ENCODE assay signal across 8 cellular contexts in genomic region chr10:44981172-44982113, GRCh38. TPM values are rescaled to one million over a fixed set of nuclear protein-coding genes. Genes with fewer than 3 reads are reported as not detected.
DNase-seq lines count a peak whose midpoint lies in the region; ATAC-seq and TF ChIP-seq lines count a peak whose summit lies in the region.

No MANE protein-coding gene starts in this region.

- BruUV-seq in A673 (replicated peaks; lab: Mats Ljungman, UMichigan), result no TSS peak

- H3K4me3 Mint-ChIP-seq in endothelial cell (ENCODE audit: unreplicated experiment) (no peak overlapping the region), nephron (no peak overlapping the region)
- no peak overlapping the region for H3K4me3 Mint-ChIP-seq in activated CD4-positive, alpha-beta memory T cell treated with anti-CD3 and anti-CD28 coated beads, Interleukin-2, amount 10 ng/mL, durations not matched to agents 7 days and 5 days

- no peak overlapping the region for H3K27ac ChIP-seq in A673 (ENCODE audit: low read depth, low read length, poor library complexity, severe bottlenecking)

- POLR2A ChIA-PET in activated CD4-positive, alpha-beta memory T cell treated with anti-CD3 and anti-CD28 coated beads, Interleukin-2, amount 10 ng/mL, durations not matched to agents 7 days and 5 days (lab: Charles Lee), result no interaction called here
- POLR2A ChIA-PET in A673 (lab: Charles Lee; ENCODE audit: low non-redundant PET), result no interaction called here

- DNase-seq in AG09309 (ENCODE audit: low read depth), result peak; percentile 66
- peak; percentile 73 for DNase-seq in NCI-H460 (ENCODE audit: extremely low read depth, low read depth)
- DNase-seq in endothelial cell (ENCODE audit: low spot score), result no peak
- DNase-seq in activated CD4-positive, alpha-beta memory T cell treated with anti-CD3 and anti-CD28 coated beads, Interleukin-2, amount 10 ng/mL, durations not matched to agents 7 days and 5 days, result no peak
- DNase-seq in A673 (ENCODE audit: low spot score), result no peak

- H3K36me3 ChIP-seq in A673 (ENCODE audit: insufficient read depth, low read length, poor library complexity, severe bottlenecking), result no peaks in the 10 kb centered on the region

- H3K4me1 Mint-ChIP-seq in endothelial cell (ENCODE audit: unreplicated experiment) (peaks cover 57% of the 10 kb centered on the region), nephron (peaks cover 58% of the 10 kb centered on the region)
- H3K4me1 Mint-ChIP-seq in activated CD4-positive, alpha-beta memory T cell treated with anti-CD3 and anti-CD28 coated beads, Interleukin-2, amount 10 ng/mL, durations not matched to agents 7 days and 5 days, result peaks cover 12% of the 10 kb centered on the region

- H3K27me3 Mint-ChIP-seq in endothelial cell (ENCODE audit: unreplicated experiment), result peaks cover 19% of the 10 kb centered on the region
- no peaks in the 10 kb centered on the region for H3K27me3 Mint-ChIP-seq in nephron (ENCODE audit: low read depth)
- no peaks in the 10 kb centered on the region for H3K27me3 Mint-ChIP-seq in activated CD4-positive, alpha-beta memory T cell treated with anti-CD3 and anti-CD28 coated beads, Interleukin-2, amount 10 ng/mL, durations not matched to agents 7 days and 5 days

- no peaks in the 10 kb centered on the region for H3K27me3 ChIP-seq in A673 (replicated peaks; ENCODE audit: insufficient read depth, low read depth, low read length, poor library complexity)

- H3K9me3 ChIP-seq in A673 (ENCODE audit: low read depth, low read length, poor library complexity, severe bottlenecking), result no peaks in the 10 kb centered on the region

- ATAC-seq in GM21515 (IDR thresholded peaks at IDR 0.05; ENCODE audit: unreplicated experiment) (peak; percentile 61), HG02840 (IDR thresholded peaks at IDR 0.05; ENCODE audit: low FRiP score, unreplicated experiment) (no peak)

- H3K36me3 Mint-ChIP-seq in endothelial cell (ENCODE audit: low read depth, unreplicated experiment), result no peaks in the 10 kb centered on the region
- peaks cover 18% of the 10 kb centered on the region for H3K36me3 Mint-ChIP-seq in nephron (ENCODE audit: low read depth)
- no peaks in the 10 kb centered on the region for H3K36me3 Mint-ChIP-seq in activated CD4-positive, alpha-beta memory T cell treated with anti-CD3 and anti-CD28 coated beads, Interleukin-2, amount 10 ng/mL, durations not matched to agents 7 days and 5 days (ENCODE audit: low read depth)

- CTCF ChIA-PET in activated CD4-positive, alpha-beta memory T cell treated with anti-CD3 and anti-CD28 coated beads, Interleukin-2, amount 10 ng/mL, durations not matched to agents 7 days and 5 days (lab: Charles Lee), result interaction anchor here (1.0 kb wide), 1 partner anchor 13 kb away, joined by 4 read pairs; no protein-coding TSS in a partner anchor
- CTCF ChIA-PET in A673 (lab: Charles Lee), result no interaction called here

- intact Hi-C loops in A673 (cut with micrococcal nuclease; ENCODE audit: unreplicated experiment), result no loop called here

- H3K4me1 ChIP-seq in A673 (ENCODE audit: insufficient read depth, low read length, poor library complexity, severe bottlenecking), result peaks cover 18% of the 10 kb centered on the region

- H3K27ac Mint-ChIP-seq in endothelial cell (ENCODE audit: unreplicated experiment) (peak overlapping the region; percentile 74), nephron (peak overlapping the region; percentile 43 to 71 (median 62))
- no peak overlapping the region for H3K27ac Mint-ChIP-seq in activated CD4-positive, alpha-beta memory T cell treated with anti-CD3 and anti-CD28 coated beads, Interleukin-2, amount 10 ng/mL, durations not matched to agents 7 days and 5 days

- no peak for TF ChIP-seq CTCF in AG09309 (IDR thresholded peaks at IDR 0.05; ENCODE audit: control insufficient read depth, insufficient read depth, low read depth, low read length, missing control alignments)
- no peak for TF ChIP-seq CTCF in endothelial cell (IDR thresholded peaks at IDR 0.05; ENCODE audit: unreplicated experiment)
- no peak for TF ChIP-seq CTCF in nephron (IDR thresholded peaks at IDR 0.05; ENCODE audit: unreplicated experiment in 3 of 3)
- TF ChIP-seq CTCF in A673 (conservative IDR thresholded peaks at IDR 0.05; ENCODE audit: low read depth, low read length), result no peak

- H3K4me3 ChIP-seq in AG09309 (ENCODE audit: control insufficient read depth, low read depth, low read length), result no peak overlapping the region
- no peak overlapping the region for H3K4me3 ChIP-seq in A673 (ENCODE audit: low read depth, low read length, poor library complexity, severe bottlenecking)

- no peaks in the 10 kb centered on the region for H3K9me3 Mint-ChIP-seq in endothelial cell (ENCODE audit: unreplicated experiment)
- no peaks in the 10 kb centered on the region for H3K9me3 Mint-ChIP-seq in nephron
- no peaks in the 10 kb centered on the region for H3K9me3 Mint-ChIP-seq in activated CD4-positive, alpha-beta memory T cell treated with anti-CD3 and anti-CD28 coated beads, Interleukin-2, amount 10 ng/mL, durations not matched to agents 7 days and 5 days

RNA-seq across cellular contexts. Expression of gene DEPP1, which starts 2.8 kb away (rescaled TPM):
- 0.64 and 0.89 TPM in 2 replicates for total RNA-seq in NCI-H460 (2014; rRNA removed; shearing (Covaris generic))
- polyA plus RNA-seq in NCI-H460 (2014; cell fraction: nucleus; rRNA removed), result 0.33 TPM in 1 of 2 replicates, not detected in the other
- total RNA-seq in endothelial cell (ENCODE audit: unreplicated experiment) (22.5 TPM), A673 (2021) (0.54 and 1.1 TPM in 2 replicates)
- 1 to 10 TPM; 1.2 to 1.9 TPM for total RNA-seq in activated CD4-positive, alpha-beta memory T cell treated with anti-CD3 and anti-CD28 coated beads, Interleukin-2, amount 10 ng/mL, durations not matched to agents 7 days and 5 days

RNA-seq across cellular contexts. Expression of gene ZNF22, which starts 19.3 kb away (rescaled TPM):
- total RNA-seq in NCI-H460 (2014; rRNA removed; shearing (Covaris generic)), result 1.1 and 1.3 TPM in 2 replicates
- 0.46 TPM in 1 of 2 replicates, not detected in the other for polyA plus RNA-seq in NCI-H460 (2014; cell fraction: nucleus; rRNA removed)
- 39.2 TPM for total RNA-seq in endothelial cell (ENCODE audit: unreplicated experiment)
- total RNA-seq in activated CD4-positive, alpha-beta memory T cell treated with anti-CD3 and anti-CD28 coated beads, Interleukin-2, amount 10 ng/mL, durations not matched to agents 7 days and 5 days, result 10 to 100 TPM; 22.9 to 24.7 TPM
- 41.8 and 42.1 TPM in 2 replicates for total RNA-seq in A673 (2021)

RNA-seq across cellular contexts. Expression of gene RASSF4, which starts 21.8 kb away (rescaled TPM):
- 0.63 and 0.94 TPM in 2 replicates for total RNA-seq in NCI-H460 (2014; rRNA removed; shearing (Covaris generic))
- polyA plus RNA-seq in NCI-H460 (2014; cell fraction: nucleus; rRNA removed), result 1.8 and 2.8 TPM in 2 replicates
- total RNA-seq in endothelial cell (ENCODE audit: unreplicated experiment) (9.6 TPM), A673 (2021) (0.71 and 1.6 TPM in 2 replicates)
- total RNA-seq in activated CD4-positive, alpha-beta memory T cell treated with anti-CD3 and anti-CD28 coated beads, Interleukin-2, amount 10 ng/mL, durations not matched to agents 7 days and 5 days, result 1 to 10 TPM in 1 of 2 experiments, under 1 TPM in 1; 0.50 to 1.2 TPM

Comparison
In these comparisons a context has a peak if more than half of its experiments do, and no peak if none do; other contexts are left out.
1. DNase-seq: peak in AG09309 (single experiment) and NCI-H460 (single experiment); none in endothelial cell (single experiment), activated CD4-positive, alpha-beta memory T cell treated with anti-CD3 and anti-CD28 coated beads, Interleukin-2, amount 10 ng/mL, durations not matched to agents 7 days and 5 days (single experiment) and A673 (single experiment).
2. RNA of gene ZNF22, which starts 19.3 kb away (total RNA-seq): 41.8 to 42.1 TPM in A673, 39.2 TPM in endothelial cell (single experiment) and 22.9 to 24.7 TPM in activated CD4-positive, alpha-beta memory T cell treated with anti-CD3 and anti-CD28 coated beads, Interleukin-2, amount 10 ng/mL, durations not matched to agents 7 days and 5 days; 1.1 to 1.3 TPM in NCI-H460; every median in the first group is over 10 times any median in the second.